In the genomic region with DNA sequence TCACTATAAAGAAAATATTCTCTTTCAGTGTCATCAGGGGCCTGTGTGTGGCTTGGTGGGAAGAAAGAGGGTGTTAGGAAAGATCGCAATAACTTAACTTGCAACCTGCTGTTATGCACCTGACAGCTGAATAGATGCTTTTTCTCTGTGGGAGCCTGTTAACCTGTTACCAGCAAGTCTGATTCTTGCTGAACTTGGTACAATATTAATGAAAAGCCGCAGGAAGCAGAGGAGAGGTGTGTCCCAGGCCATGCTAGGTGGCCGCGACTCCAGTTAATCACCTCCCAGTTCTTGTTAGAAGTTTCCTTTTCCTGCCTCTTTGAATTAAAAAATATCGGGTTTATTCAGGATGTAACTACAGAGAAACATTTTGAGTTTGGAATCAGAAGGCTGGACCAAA, we compare ENCODE assay signal across 15 cellular contexts.
DNase-seq lines count a peak whose midpoint lies in the region; ATAC-seq and TF ChIP-seq lines count a peak whose summit lies in the region.
"Had no signal": no experiment of that assay in that cellular context is flagged by ENCODE, and none has a peak within 500 bp of the region (broad histone marks: within the 10 kb centered on the region; RNA-seq: fewer than 3 reads in every experiment).

No MANE protein-coding gene starts in this region.

- H2BK12ac ChIP-seq in mesenchymal stem cell (ENCODE audit: low read length in 2 of 2), result no peak overlapping the region

- peak overlapping the region; percentile 30; the same call in 1 of the 2 replicates for H3K27ac Mint-ChIP-seq in GM23338
- H3K27ac Mint-ChIP-seq: CD4-positive, alpha-beta memory T cell had no signal

- no peaks in the 10 kb centered on the region for H4K20me1 ChIP-seq in GM23338 (replicated peaks; ENCODE audit: insufficient read depth)

- H3K27me3 ChIP-seq in GM23338 (ENCODE audit: insufficient read depth) (no peaks in the 10 kb centered on the region), mesenchymal stem cell (ENCODE audit: control insufficient read depth in 1 of 2, insufficient read depth in 1 of 2, low read length in 2 of 2) (no peaks in the 10 kb centered on the region)
- H3K27me3 ChIP-seq: BE2C had no signal

- H3K23ac ChIP-seq in mesenchymal stem cell (ENCODE audit: low read length in 2 of 2), result no peak overlapping the region

- H3K79me1 ChIP-seq in mesenchymal stem cell (replicated peaks; ENCODE audit: low read length, poor library complexity, severe bottlenecking), result no peaks in the 10 kb centered on the region

- H4K91ac ChIP-seq in mesenchymal stem cell (ENCODE audit: low read length), result no peak overlapping the region

- no peak overlapping the region for H2AK5ac ChIP-seq in mesenchymal stem cell (ENCODE audit: low read length, severe bottlenecking)

- H3K27ac ChIP-seq in GM23338 (ENCODE audit: low read depth) (no peak overlapping the region), mesenchymal stem cell (ENCODE audit: low read length, poor library complexity, severe bottlenecking) (peak overlapping the region; percentile 66)
- H3K27ac ChIP-seq: C4-2B, GM23248 had no signal

- H3K9me3 Mint-ChIP-seq in GM23338, result no peaks in the 10 kb centered on the region

- no peak for TF ChIP-seq CTCF in GM23338 (conservative IDR thresholded peaks at IDR 0.05; ENCODE audit: low read depth in 2 of 2)

- H3K4me3 ChIP-seq in GM23338 (no peak overlapping the region), mesenchymal stem cell (ENCODE audit: insufficient read depth in 1 of 2, low read depth in 1 of 2, low read length in 2 of 2) (no peak overlapping the region)
- H3K4me3 ChIP-seq: GM23248 had no signal

- H3K9me3 ChIP-seq in mesenchymal stem cell (ENCODE audit: control insufficient read depth, low read length), result peaks cover 19% of the 10 kb centered on the region
- H3K9me3 ChIP-seq: BE2C had no signal

- H3K79me2 ChIP-seq in GM23338 (replicated peaks; ENCODE audit: insufficient read depth), result no peaks in the 10 kb centered on the region

- ATAC-seq in GM23338 (no peak), GM21619 (IDR thresholded peaks at IDR 0.05; ENCODE audit: unreplicated experiment) (no peak), GM19023 (IDR thresholded peaks at IDR 0.05; ENCODE audit: unreplicated experiment) (no peak)
- ATAC-seq: HepG2 had no signal

- no peak overlapping the region for H3K4ac ChIP-seq in mesenchymal stem cell (ENCODE audit: low read depth in 1 of 2, low read length in 2 of 2)

- H2AFZ ChIP-seq in GM23338 (no peak overlapping the region), mesenchymal stem cell (ENCODE audit: low read depth, low read length) (no peak overlapping the region)
- H2AFZ ChIP-seq: GM23248 had no signal

- H3K4me3 Mint-ChIP-seq in GM23338, result no peak overlapping the region
- H3K4me3 Mint-ChIP-seq: CD4-positive, alpha-beta memory T cell had no signal

- H3K36me3 ChIP-seq in GM23338 (ENCODE audit: insufficient read depth) (no peaks in the 10 kb centered on the region), mesenchymal stem cell (ENCODE audit: control insufficient read depth in 1 of 2, insufficient read depth in 2 of 2, low read depth in 1 of 2, low read length in 2 of 2) (no peaks in the 10 kb centered on the region)
- H3K36me3 ChIP-seq: BE2C had no signal

- H3K4me1 Mint-ChIP-seq in GM23338, result 0 out of 3 replicates have a peak, but pooled peaks cover 2% of the 10 kb centered on the region
- H3K4me1 Mint-ChIP-seq: CD4-positive, alpha-beta memory T cell had no signal

- H2BK15ac ChIP-seq in mesenchymal stem cell (ENCODE audit: low read depth, poor library complexity, severe bottlenecking), result no peak overlapping the region

- H3K14ac ChIP-seq in mesenchymal stem cell (ENCODE audit: low read length in 2 of 2), result no peak overlapping the region

- H3K4me2 ChIP-seq in GM23338 (no peak overlapping the region), mesenchymal stem cell (ENCODE audit: low read length, poor library complexity, severe bottlenecking) (peak overlapping the region; percentile 16)

- no peaks in the 10 kb centered on the region for H3K27me3 Mint-ChIP-seq in GM23338 (ENCODE audit: insufficient read depth, low read depth, poor library complexity)
- H3K27me3 Mint-ChIP-seq: CD4-positive, alpha-beta memory T cell had no signal

- 92% methylated on average over 4 of the region's 5 CpGs for WGBS in mesenchymal stem cell

- no peak overlapping the region for H4K8ac ChIP-seq in mesenchymal stem cell (ENCODE audit: low read length)

- H3K4me1 ChIP-seq in GM23338 (ENCODE audit: insufficient read depth) (no peaks in the 10 kb centered on the region), mesenchymal stem cell (ENCODE audit: control insufficient read depth, insufficient read depth, low read depth, low read length) (no peaks in the 10 kb centered on the region)
- H3K4me1 ChIP-seq: BE2C had no signal

- no peak overlapping the region for H2BK5ac ChIP-seq in mesenchymal stem cell (ENCODE audit: low read depth, low read length, poor library complexity, severe bottlenecking)

- no peak overlapping the region for H3K9ac ChIP-seq in mesenchymal stem cell (ENCODE audit: low read length)
- H3K9ac ChIP-seq: GM23248 had no signal

- DNase-seq in GM23338 (ENCODE audit: low spot score), result no peak
- DNase-seq in glomerular visceral epithelial cell (ENCODE audit: extremely low spot score), result peak; percentile 2
- no peak for DNase-seq in mesenchymal stem cell
- no peak for DNase-seq in activated CD4-positive, alpha-beta T cell treated with anti-CD3 and anti-CD28 coated beads for 1 hour
- DNase-seq in stimulated activated CD4-positive, alpha-beta T cell treated with anti-CD3 and anti-CD28 coated beads, Interleukin-4, amount 100 ng/mL, for 4 hours, result no peak
- DNase-seq: BE2C; CD4-positive, alpha-beta memory T cell; DND-41; GDM1; GM23248; H7 had no signal

- no peak overlapping the region for H2BK120ac ChIP-seq in mesenchymal stem cell (ENCODE audit: low read depth, low read length)

- H3K36me3 Mint-ChIP-seq in GM23338 (ENCODE audit: low read depth), result peaks cover 3% of the 10 kb centered on the region; the same call in 2 of the 3 replicates
- H3K36me3 Mint-ChIP-seq: CD4-positive, alpha-beta memory T cell had no signal

- no peaks in the 10 kb centered on the region for H3F3A ChIP-seq in GM23338 (replicated peaks; ENCODE audit: low read depth)

- no peak overlapping the region for H3K18ac ChIP-seq in mesenchymal stem cell (ENCODE audit: low read depth in 1 of 2, low read length in 2 of 2)

- H3K9me2 ChIP-seq in GM23338 (ENCODE audit: insufficient read depth), result no peaks in the 10 kb centered on the region

TF ChIP-seq in GM23338, 12 proteins besides CTCF, POLR2A, EP300 and RAD21:
- no peak for TF ChIP-seq EZH2 (IDR thresholded peaks at IDR 0.05; ENCODE audit: low read depth, unreplicated experiment)
- no peak for TF ChIP-seq ETS1 (IDR thresholded peaks at IDR 0.05)
- TF ChIP-seq ZNF114 (CRISPR knock-in tag; IDR thresholded peaks at IDR 0.05), result no peak
- TF ChIP-seq CREB1 (CRISPR knock-in tag; IDR thresholded peaks at IDR 0.05; ENCODE audit: low read depth), result no peak
- no peak for TF ChIP-seq ZNF331 (CRISPR knock-in tag; IDR thresholded peaks at IDR 0.05; ENCODE audit: low read depth)
- no peak for TF ChIP-seq NANOG (IDR thresholded peaks at IDR 0.05; ENCODE audit: borderline replicate concordance)
- TF ChIP-seq REST (IDR thresholded peaks at IDR 0.05; ENCODE audit: unreplicated experiment), result no peak
- no peak for TF ChIP-seq JUNB (IDR thresholded peaks at IDR 0.05; ENCODE audit: unreplicated experiment)
TF ChIP-seq in GM23338: peak in this region for 0.
